ENCODE assay signal across 1 cellular context in genomic region chr17:44947461-44948314, GRCh38.
A peak's percentile ranks its signal among the peaks of the same experiment; 100 is the strongest.
TF ChIP-seq lines count a peak whose summit lies in the region.

TSS of gene KIF18B (minus strand) at chr17:44947773. CDS start at chr17:44936344, 11,429 bp downstream.

TF ChIP-seq in HepG2, 621 proteins besides CTCF, POLR2A, EP300 and RAD21 (continued from another document and continues in another):
- TF ChIP-seq, protein P1, sequence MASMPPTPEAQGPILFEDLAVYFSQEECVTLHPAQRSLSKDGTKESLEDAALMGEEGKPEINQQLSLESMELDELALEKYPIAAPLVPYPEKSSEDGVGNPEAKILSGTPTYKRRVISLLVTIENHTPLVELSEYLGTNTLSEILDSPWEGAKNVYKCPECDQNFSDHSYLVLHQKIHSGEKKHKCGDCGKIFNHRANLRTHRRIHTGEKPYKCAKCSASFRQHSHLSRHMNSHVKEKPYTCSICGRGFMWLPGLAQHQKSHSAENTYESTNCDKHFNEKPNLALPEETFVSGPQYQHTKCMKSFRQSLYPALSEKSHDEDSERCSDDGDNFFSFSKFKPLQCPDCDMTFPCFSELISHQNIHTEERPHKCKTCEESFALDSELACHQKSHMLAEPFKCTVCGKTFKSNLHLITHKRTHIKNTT (CRISPR knock-in tag; IDR thresholded peaks at IDR 0.05): no peak
- TF ChIP-seq ZBTB3 (CRISPR knock-in tag; IDR thresholded peaks at IDR 0.05; ENCODE audit: borderline replicate concordance, low read depth) (0 out of 2 replicates have a peak, but pooled peaks have one; percentile 74), TCF7L2 (IDR thresholded peaks at IDR 0.05; ENCODE audit: low read depth, low read length) (no peak), SP5 (CRISPR knock-in tag; IDR thresholded peaks at IDR 0.05; ENCODE audit: borderline replicate concordance, low read depth) (no peak), GABPA (IDR thresholded peaks at IDR 0.05; ENCODE audit: low read depth, low read length) (peak; percentile 83), GABPA (CRISPR knock-in tag; IDR thresholded peaks at IDR 0.05; ENCODE audit: low read depth) (peak; percentile 95), YY1 (IDR thresholded peaks at IDR 0.05; ENCODE audit: insufficient read depth, insufficient replicate concordance, low read depth, low read length) (peak; percentile 49), TCF7 (IDR thresholded peaks at IDR 0.05; ENCODE audit: low read depth) (no peak), CENPT (CRISPR knock-in tag; IDR thresholded peaks at IDR 0.05; ENCODE audit: low read depth) (no peak), JUNB (CRISPR knock-in tag; IDR thresholded peaks at IDR 0.05; ENCODE audit: borderline replicate concordance) (no peak), NKX3-1 (CRISPR knock-in tag; IDR thresholded peaks at IDR 0.05) (peak; percentile 30; the same call in 1 of the 2 replicates), POLR2G (IDR thresholded peaks at IDR 0.05; ENCODE audit: low read depth, low read length) (peak; percentile 98), ZFP36L1 (CRISPR knock-in tag; IDR thresholded peaks at IDR 0.05) (peak; percentile 80; the same call in 1 of the 2 replicates), SYNCRIP (IDR thresholded peaks at IDR 0.05; ENCODE audit: insufficient read depth, low read depth, low read length) (no peak), ZNF441 (CRISPR knock-in tag; IDR thresholded peaks at IDR 0.05; ENCODE audit: borderline replicate concordance) (no peak; the same call in 1 of the 2 replicates), ZKSCAN8 (CRISPR knock-in tag; IDR thresholded peaks at IDR 0.05; ENCODE audit: borderline replicate concordance) (0 out of 2 replicates have a peak, but pooled peaks have one; percentile 28), ARNT2 (CRISPR knock-in tag; IDR thresholded peaks at IDR 0.05; ENCODE audit: low read depth) (peak; percentile 98), YEATS2 (CRISPR knock-in tag; IDR thresholded peaks at IDR 0.05; ENCODE audit: borderline replicate concordance) (peak; percentile 88; the same call in 1 of the 2 replicates), ZNF253 (CRISPR knock-in tag; IDR thresholded peaks at IDR 0.05; ENCODE audit: borderline replicate concordance) (peak; percentile 54; the same call in 1 of the 2 replicates), ZNF709 (CRISPR knock-in tag; IDR thresholded peaks at IDR 0.05) (peak; percentile 69), ZNF282 (IDR thresholded peaks at IDR 0.05; ENCODE audit: partially characterized antibody) (no peak), RFX5 (IDR thresholded peaks at IDR 0.05; ENCODE audit: low read depth, low read length) (no peak), HNF4G (IDR thresholded peaks at IDR 0.05; ENCODE audit: borderline replicate concordance, low read depth, low read length) (peak; percentile 7; the same call in 1 of the 2 replicates), HNF4G (CRISPR knock-in tag; IDR thresholded peaks at IDR 0.05; ENCODE audit: borderline replicate concordance, low read depth) (no peak), KLF13 (CRISPR knock-in tag; IDR thresholded peaks at IDR 0.05) (no peak), TBP (CRISPR knock-in tag; IDR thresholded peaks at IDR 0.05) (0 out of 2 replicates have a peak, but pooled peaks have one; percentile 71), FOXM1 (CRISPR knock-in tag; IDR thresholded peaks at IDR 0.05) (peak; percentile 97), RFX1 (IDR thresholded peaks at IDR 0.05) (peak; percentile 18; the same call in 1 of the 2 replicates), GATA4 (IDR thresholded peaks at IDR 0.05; ENCODE audit: borderline replicate concordance, low read depth) (no peak; the same call in 1 of the 2 replicates), MIER2 (CRISPR knock-in tag; IDR thresholded peaks at IDR 0.05) (peak; percentile 9), ZNF276 (CRISPR knock-in tag; IDR thresholded peaks at IDR 0.05; ENCODE audit: low read depth) (no peak; the same call in 1 of the 2 replicates), ZNF580 (CRISPR knock-in tag; IDR thresholded peaks at IDR 0.05; ENCODE audit: borderline replicate concordance, low read depth) (peak; percentile 78; the same call in 1 of the 2 replicates), ATF6 (CRISPR knock-in tag; conservative IDR thresholded peaks at IDR 0.05) (no peak), POLR2AphosphoS2 (IDR thresholded peaks at IDR 0.05; ENCODE audit: low read depth, low read length) (no peak), LBX2 (CRISPR knock-in tag; IDR thresholded peaks at IDR 0.05; ENCODE audit: borderline replicate concordance) (peak; percentile 68; the same call in 1 of the 2 replicates), ZSCAN25 (CRISPR knock-in tag; IDR thresholded peaks at IDR 0.05) (peak; percentile 83), NRL (CRISPR knock-in tag; IDR thresholded peaks at IDR 0.05; ENCODE audit: borderline replicate concordance) (peak; percentile 62; the same call in 1 of the 2 replicates), ZNF234 (CRISPR knock-in tag; conservative IDR thresholded peaks at IDR 0.05) (no peak), ZNF496 (CRISPR knock-in tag; IDR thresholded peaks at IDR 0.05; ENCODE audit: insufficient replicate concordance) (no peak), ZNF816 (CRISPR knock-in tag; IDR thresholded peaks at IDR 0.05; ENCODE audit: borderline replicate concordance) (no peak), ZNF577 (CRISPR knock-in tag; IDR thresholded peaks at IDR 0.05; ENCODE audit: borderline replicate concordance, low read depth) (no peak), JARID2 (CRISPR knock-in tag; IDR thresholded peaks at IDR 0.05; ENCODE audit: insufficient replicate concordance) (no peak), ZNF543 (CRISPR knock-in tag; IDR thresholded peaks at IDR 0.05) (peak; percentile 30)
- TF ChIP-seq, protein P2, sequence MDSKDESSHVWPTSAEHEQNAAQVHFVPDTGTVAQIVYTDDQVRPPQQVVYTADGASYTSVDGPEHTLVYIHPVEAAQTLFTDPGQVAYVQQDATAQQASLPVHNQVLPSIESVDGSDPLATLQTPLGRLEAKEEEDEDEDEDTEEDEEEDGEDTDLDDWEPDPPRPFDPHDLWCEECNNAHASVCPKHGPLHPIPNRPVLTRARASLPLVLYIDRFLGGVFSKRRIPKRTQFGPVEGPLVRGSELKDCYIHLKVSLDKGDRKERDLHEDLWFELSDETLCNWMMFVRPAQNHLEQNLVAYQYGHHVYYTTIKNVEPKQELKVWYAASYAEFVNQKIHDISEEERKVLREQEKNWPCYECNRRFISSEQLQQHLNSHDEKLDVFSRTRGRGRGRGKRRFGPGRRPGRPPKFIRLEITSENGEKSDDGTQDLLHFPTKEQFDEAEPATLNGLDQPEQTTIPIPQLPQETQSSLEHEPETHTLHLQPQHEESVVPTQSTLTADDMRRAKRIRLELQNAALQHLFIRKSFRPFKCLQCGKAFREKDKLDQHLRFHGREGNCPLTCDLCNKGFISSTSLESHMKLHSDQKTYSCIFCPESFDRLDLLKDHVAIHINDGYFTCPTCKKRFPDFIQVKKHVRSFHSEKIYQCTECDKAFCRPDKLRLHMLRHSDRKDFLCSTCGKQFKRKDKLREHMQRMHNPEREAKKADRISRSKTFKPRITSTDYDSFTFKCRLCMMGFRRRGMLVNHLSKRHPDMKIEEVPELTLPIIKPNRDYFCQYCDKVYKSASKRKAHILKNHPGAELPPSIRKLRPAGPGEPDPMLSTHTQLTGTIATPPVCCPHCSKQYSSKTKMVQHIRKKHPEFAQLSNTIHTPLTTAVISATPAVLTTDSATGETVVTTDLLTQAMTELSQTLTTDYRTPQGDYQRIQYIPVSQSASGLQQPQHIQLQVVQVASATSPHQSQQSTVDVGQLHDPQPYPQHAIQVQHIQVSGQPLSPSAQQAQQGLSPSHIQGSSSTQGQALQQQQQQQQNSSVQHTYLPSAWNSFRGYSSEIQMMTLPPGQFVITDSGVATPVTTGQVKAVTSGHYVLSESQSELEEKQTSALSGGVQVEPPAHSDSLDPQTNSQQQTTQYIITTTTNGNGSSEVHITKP (CRISPR knock-in tag; IDR thresholded peaks at IDR 0.05; ENCODE audit: low read depth): no peak
- TF ChIP-seq, protein P3, sequence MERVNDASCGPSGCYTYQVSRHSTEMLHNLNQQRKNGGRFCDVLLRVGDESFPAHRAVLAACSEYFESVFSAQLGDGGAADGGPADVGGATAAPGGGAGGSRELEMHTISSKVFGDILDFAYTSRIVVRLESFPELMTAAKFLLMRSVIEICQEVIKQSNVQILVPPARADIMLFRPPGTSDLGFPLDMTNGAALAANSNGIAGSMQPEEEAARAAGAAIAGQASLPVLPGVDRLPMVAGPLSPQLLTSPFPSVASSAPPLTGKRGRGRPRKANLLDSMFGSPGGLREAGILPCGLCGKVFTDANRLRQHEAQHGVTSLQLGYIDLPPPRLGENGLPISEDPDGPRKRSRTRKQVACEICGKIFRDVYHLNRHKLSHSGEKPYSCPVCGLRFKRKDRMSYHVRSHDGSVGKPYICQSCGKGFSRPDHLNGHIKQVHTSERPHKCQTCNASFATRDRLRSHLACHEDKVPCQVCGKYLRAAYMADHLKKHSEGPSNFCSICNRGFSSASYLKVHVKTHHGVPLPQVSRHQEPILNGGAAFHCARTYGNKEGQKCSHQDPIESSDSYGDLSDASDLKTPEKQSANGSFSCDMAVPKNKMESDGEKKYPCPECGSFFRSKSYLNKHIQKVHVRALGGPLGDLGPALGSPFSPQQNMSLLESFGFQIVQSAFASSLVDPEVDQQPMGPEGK (CRISPR knock-in tag; IDR thresholded peaks at IDR 0.05): peak; percentile 45
- TF ChIP-seq, protein P4, sequence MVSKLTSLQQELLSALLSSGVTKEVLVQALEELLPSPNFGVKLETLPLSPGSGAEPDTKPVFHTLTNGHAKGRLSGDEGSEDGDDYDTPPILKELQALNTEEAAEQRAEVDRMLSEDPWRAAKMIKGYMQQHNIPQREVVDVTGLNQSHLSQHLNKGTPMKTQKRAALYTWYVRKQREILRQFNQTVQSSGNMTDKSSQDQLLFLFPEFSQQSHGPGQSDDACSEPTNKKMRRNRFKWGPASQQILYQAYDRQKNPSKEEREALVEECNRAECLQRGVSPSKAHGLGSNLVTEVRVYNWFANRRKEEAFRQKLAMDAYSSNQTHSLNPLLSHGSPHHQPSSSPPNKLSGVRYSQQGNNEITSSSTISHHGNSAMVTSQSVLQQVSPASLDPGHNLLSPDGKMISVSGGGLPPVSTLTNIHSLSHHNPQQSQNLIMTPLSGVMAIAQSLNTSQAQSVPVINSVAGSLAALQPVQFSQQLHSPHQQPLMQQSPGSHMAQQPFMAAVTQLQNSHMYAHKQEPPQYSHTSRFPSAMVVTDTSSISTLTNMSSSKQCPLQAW (CRISPR knock-in tag; IDR thresholded peaks at IDR 0.05): peak; percentile 85
- TF ChIP-seq, protein P5, sequence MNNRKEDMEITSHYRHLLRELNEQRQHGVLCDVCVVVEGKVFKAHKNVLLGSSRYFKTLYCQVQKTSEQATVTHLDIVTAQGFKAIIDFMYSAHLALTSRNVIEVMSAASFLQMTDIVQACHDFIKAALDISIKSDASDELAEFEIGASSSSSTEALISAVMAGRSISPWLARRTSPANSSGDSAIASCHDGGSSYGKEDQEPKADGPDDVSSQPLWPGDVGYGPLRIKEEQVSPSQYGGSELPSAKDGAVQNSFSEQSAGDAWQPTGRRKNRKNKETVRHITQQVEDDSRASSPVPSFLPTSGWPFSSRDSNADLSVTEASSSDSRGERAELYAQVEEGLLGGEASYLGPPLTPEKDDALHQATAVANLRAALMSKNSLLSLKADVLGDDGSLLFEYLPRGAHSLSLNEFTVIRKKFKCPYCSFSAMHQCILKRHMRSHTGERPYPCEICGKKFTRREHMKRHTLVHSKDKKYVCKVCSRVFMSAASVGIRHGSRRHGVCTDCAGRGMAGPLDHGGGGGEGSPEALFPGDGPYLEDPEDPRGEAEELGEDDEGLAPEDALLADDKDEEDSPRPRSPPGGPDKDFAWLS (CRISPR knock-in tag; IDR thresholded peaks at IDR 0.05; ENCODE audit: borderline replicate concordance): peak; percentile 95; the same call in 1 of the 2 replicates
- TF ChIP-seq, protein P6, sequence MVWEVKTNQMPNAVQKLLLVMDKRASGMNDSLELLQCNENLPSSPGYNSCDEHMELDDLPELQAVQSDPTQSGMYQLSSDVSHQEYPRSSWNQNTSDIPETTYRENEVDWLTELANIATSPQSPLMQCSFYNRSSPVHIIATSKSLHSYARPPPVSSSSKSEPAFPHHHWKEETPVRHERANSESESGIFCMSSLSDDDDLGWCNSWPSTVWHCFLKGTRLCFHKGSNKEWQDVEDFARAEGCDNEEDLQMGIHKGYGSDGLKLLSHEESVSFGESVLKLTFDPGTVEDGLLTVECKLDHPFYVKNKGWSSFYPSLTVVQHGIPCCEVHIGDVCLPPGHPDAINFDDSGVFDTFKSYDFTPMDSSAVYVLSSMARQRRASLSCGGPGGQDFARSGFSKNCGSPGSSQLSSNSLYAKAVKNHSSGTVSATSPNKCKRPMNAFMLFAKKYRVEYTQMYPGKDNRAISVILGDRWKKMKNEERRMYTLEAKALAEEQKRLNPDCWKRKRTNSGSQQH (CRISPR knock-in tag; IDR thresholded peaks at IDR 0.05; ENCODE audit: low read depth): peak; percentile 98
